18 cellular contexts compared by ENCODE assay signal in the genomic region with DNA sequence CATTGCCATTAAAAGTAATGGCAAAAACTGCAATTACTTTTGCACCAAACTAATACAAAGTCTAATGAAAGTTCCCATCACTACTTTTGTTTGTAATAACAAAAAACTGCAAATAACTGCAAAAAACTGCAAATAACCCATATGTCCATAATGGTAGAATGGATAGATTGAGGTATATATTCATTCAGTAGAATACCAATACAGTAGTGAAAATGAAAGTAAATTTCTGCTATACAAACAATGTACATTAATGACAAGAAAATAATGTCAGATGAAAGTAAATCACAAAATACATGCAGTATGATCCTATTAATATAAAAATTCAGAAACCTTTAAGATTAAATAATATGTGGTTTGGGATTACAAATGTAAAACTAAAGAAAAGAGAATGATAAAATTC. TPM values are rescaled to one million over a fixed set of nuclear protein-coding genes. Genes with fewer than 3 reads are reported as not detected.
DNase-seq lines count a peak whose midpoint lies in the region; ATAC-seq and TF ChIP-seq lines count a peak whose summit lies in the region.
"Had no signal": no experiment of that assay in that cellular context is flagged by ENCODE, and none has a peak within 500 bp of the region (broad histone marks: within the 10 kb centered on the region; RNA-seq: fewer than 3 reads in every experiment).

No MANE protein-coding gene starts in this region.

- peak overlapping the region; percentile 87 for H3K27ac Mint-ChIP-seq in activated T-cell treated with anti-CD3 and anti-CD28 coated beads, Interleukin-2, amount 50 U/mL, for 72 hours
- H3K27ac Mint-ChIP-seq in T-helper 2 cell treated with Interferon-gamma antibody and Interleukin-4, amounts not matched to agents 5 μg/mL and 100 μg/mL, for 36 hours, result peak overlapping the region; percentile 27
- H3K27ac Mint-ChIP-seq in naive thymus-derived CD4-positive, alpha-beta T cell, result peak overlapping the region in 8 of 9 donors; percentile 2 to 82 (median 65)
- H3K27ac Mint-ChIP-seq in glutamatergic neuron (ENCODE audit: unreplicated experiment), result no peak overlapping the region

- CTCF ChIA-PET in naive thymus-derived CD4-positive, alpha-beta T cell (lab: Charles Lee), result no interaction called here

- DNase-seq in activated T-cell treated with anti-CD3 and anti-CD28 coated beads, Interleukin-2, amount 50 U/mL, for 72 hours, result no peak
- DNase-seq in activated T-cell treated with anti-CD3 and anti-CD28 coated beads for 4 hours, result no peak
- DNase-seq in T-helper 2 cell treated with Interferon-gamma antibody and Interleukin-4, amounts not matched to agents 5 μg/mL and 100 μg/mL, for 36 hours (ENCODE audit: low spot score), result no peak
- no peak for DNase-seq in naive thymus-derived CD4-positive, alpha-beta T cell
- DNase-seq in glutamatergic neuron, result no peak
- no peak for DNase-seq in germinal center (ENCODE audit: low spot score)
- DNase-seq: dorsolateral prefrontal cortex, esophagus squamous epithelium, NCI-H2029 treated with DMSO at 0.1 percent for 48 hours, NCI-H510A treated with DMSO at 0.1 percent for 48 hours, nucleus accumbens, SHP77 treated with DMSO at 0.1 percent for 48 hours had no signal

- H3K27ac ChIP-seq in naive thymus-derived CD4-positive, alpha-beta T cell (ENCODE audit: low read depth, low read length), result no peak overlapping the region
- H3K27ac ChIP-seq: cardiac muscle cell, dorsolateral prefrontal cortex, esophagus squamous epithelium, GM23248 had no signal

- TF ChIP-seq CTCF in glutamatergic neuron (IDR thresholded peaks at IDR 0.05; ENCODE audit: partially characterized antibody, unreplicated experiment), result no peak

- peaks cover under 1 to 5% of the 10 kb centered on the region in 2 donors for H3K36me3 Mint-ChIP-seq in activated T-cell treated with anti-CD3 and anti-CD28 coated beads, Interleukin-2, amount 50 U/mL, for 72 hours (ENCODE audit: insufficient read depth in 2 of 2)
- peaks cover 24% of the 10 kb centered on the region for H3K36me3 Mint-ChIP-seq in T-helper 2 cell treated with Interferon-gamma antibody and Interleukin-4, amounts not matched to agents 5 μg/mL and 100 μg/mL, for 36 hours (ENCODE audit: low read depth)
- H3K36me3 Mint-ChIP-seq in naive thymus-derived CD4-positive, alpha-beta T cell, result peaks cover 3 to 29% (median 23%) of the 10 kb centered on the region in 5 donors
- no peaks in the 10 kb centered on the region for H3K36me3 Mint-ChIP-seq in glutamatergic neuron (ENCODE audit: unreplicated experiment)

- ATAC-seq in activated T-cell treated with anti-CD3 and anti-CD28 coated beads, Interleukin-2, amount 50 U/mL, for 72 hours (replicated peaks in 1 of 2), result no peak
- peak; percentile 60 for ATAC-seq in GM18868 (IDR thresholded peaks at IDR 0.05; ENCODE audit: unreplicated experiment)
- ATAC-seq in naive thymus-derived CD4-positive, alpha-beta T cell, result no peak
- no peak for ATAC-seq in HG03045 (IDR thresholded peaks at IDR 0.05; ENCODE audit: unreplicated experiment)
- ATAC-seq: sciatic nerve had no signal

- no peaks in the 10 kb centered on the region for H3K27me3 Mint-ChIP-seq in activated T-cell treated with anti-CD3 and anti-CD28 coated beads, Interleukin-2, amount 50 U/mL, for 72 hours (ENCODE audit: low read depth)
- no peaks in the 10 kb centered on the region for H3K27me3 Mint-ChIP-seq in T-helper 2 cell treated with Interferon-gamma antibody and Interleukin-4, amounts not matched to agents 5 μg/mL and 100 μg/mL, for 36 hours (ENCODE audit: low read depth)
- H3K27me3 Mint-ChIP-seq in naive thymus-derived CD4-positive, alpha-beta T cell, result no peaks in the 10 kb centered on the region
- no peaks in the 10 kb centered on the region for H3K27me3 Mint-ChIP-seq in glutamatergic neuron (ENCODE audit: unreplicated experiment)
- H3K27me3 Mint-ChIP-seq: IgD-negative memory B cell had no signal

- H3K4me1 ChIP-seq in naive thymus-derived CD4-positive, alpha-beta T cell (ENCODE audit: control insufficient read depth in 2 of 2, insufficient read depth in 2 of 2, low read length in 2 of 2), result no peaks in the 10 kb centered on the region

- H3K4me3 ChIP-seq in naive thymus-derived CD4-positive, alpha-beta T cell (ENCODE audit: low read length), result no peak overlapping the region
- H3K4me3 ChIP-seq: cardiac muscle cell, dorsolateral prefrontal cortex, esophagus squamous epithelium, GM23248 had no signal

- H3K9me3 Mint-ChIP-seq in activated T-cell treated with anti-CD3 and anti-CD28 coated beads, Interleukin-2, amount 50 U/mL, for 72 hours, result no peaks in the 10 kb centered on the region
- no peaks in the 10 kb centered on the region for H3K9me3 Mint-ChIP-seq in T-helper 2 cell treated with Interferon-gamma antibody and Interleukin-4, amounts not matched to agents 5 μg/mL and 100 μg/mL, for 36 hours
- no peaks in the 10 kb centered on the region for H3K9me3 Mint-ChIP-seq in naive thymus-derived CD4-positive, alpha-beta T cell
- peaks cover 1% of the 10 kb centered on the region for H3K9me3 Mint-ChIP-seq in glutamatergic neuron (ENCODE audit: unreplicated experiment)
- H3K9me3 Mint-ChIP-seq: IgD-negative memory B cell had no signal

- intact Hi-C loops in naive thymus-derived CD4-positive, alpha-beta T cell (cut with micrococcal nuclease), result loop anchor here (1.0 to 2.0 kb wide), 2 partner anchors 15 to 41 kb away; a partner anchor contains a TSS

- H3K27me3 ChIP-seq in naive thymus-derived CD4-positive, alpha-beta T cell (ENCODE audit: control insufficient read depth in 2 of 2, insufficient read depth in 2 of 2, low read length in 2 of 2), result no peaks in the 10 kb centered on the region
- H3K27me3 ChIP-seq: cardiac muscle cell, dorsolateral prefrontal cortex, esophagus squamous epithelium had no signal

- peak overlapping the region in 1 of 2 donors; percentile 54 for H3K4me3 Mint-ChIP-seq in activated T-cell treated with anti-CD3 and anti-CD28 coated beads, Interleukin-2, amount 50 U/mL, for 72 hours
- peak overlapping the region; percentile 64 for H3K4me3 Mint-ChIP-seq in T-helper 2 cell treated with Interferon-gamma antibody and Interleukin-4, amounts not matched to agents 5 μg/mL and 100 μg/mL, for 36 hours
- H3K4me3 Mint-ChIP-seq in naive thymus-derived CD4-positive, alpha-beta T cell, result peak overlapping the region; percentile 6 to 69 (median 52)
- H3K4me3 Mint-ChIP-seq in glutamatergic neuron (ENCODE audit: unreplicated experiment), result no peak overlapping the region

- H3K9me3 ChIP-seq in naive thymus-derived CD4-positive, alpha-beta T cell (ENCODE audit: control insufficient read depth in 2 of 3, low read length in 3 of 3), result no peaks in the 10 kb centered on the region
- H3K9me3 ChIP-seq: esophagus squamous epithelium had no signal

- H3K4me1 Mint-ChIP-seq in activated T-cell treated with anti-CD3 and anti-CD28 coated beads, Interleukin-2, amount 50 U/mL, for 72 hours (ENCODE audit: low read depth), result peaks cover 28% of the 10 kb centered on the region
- peaks cover 10% of the 10 kb centered on the region for H3K4me1 Mint-ChIP-seq in T-helper 2 cell treated with Interferon-gamma antibody and Interleukin-4, amounts not matched to agents 5 μg/mL and 100 μg/mL, for 36 hours (ENCODE audit: low read depth)
- peaks cover 11 to 26% (median 20%) of the 10 kb centered on the region in 7 donors for H3K4me1 Mint-ChIP-seq in naive thymus-derived CD4-positive, alpha-beta T cell
- no peaks in the 10 kb centered on the region for H3K4me1 Mint-ChIP-seq in glutamatergic neuron (ENCODE audit: low read depth, unreplicated experiment)

- no peaks in the 10 kb centered on the region for H3K36me3 ChIP-seq in naive thymus-derived CD4-positive, alpha-beta T cell (ENCODE audit: control insufficient read depth in 2 of 3, insufficient read depth in 3 of 3, low read length in 3 of 3)

- POLR2A ChIA-PET in naive thymus-derived CD4-positive, alpha-beta T cell (lab: Charles Lee), result interaction anchor here (0.6 kb wide), 1 partner anchor 39 kb away, joined by 4 read pairs; no protein-coding TSS in a partner anchor

RNA-seq across cellular contexts. Expression of a gene that starts 41.3 kb away (rescaled TPM):
- 10 to 100 TPM; 19.5 to 23.1 TPM for total RNA-seq in activated T-cell treated with anti-CD3 and anti-CD28 coated beads, Interleukin-2, amount 50 U/mL, for 72 hours
- total RNA-seq in naive thymus-derived CD4-positive, alpha-beta T cell, result 10 to 100 TPM; 20.6 to 38.8 (median 24.6) TPM
- polyA plus RNA-seq in naive thymus-derived CD4-positive, alpha-beta T cell, result 10 to 100 TPM in 1 of 2 donors, 1 to 10 TPM in 1; 8.9 to 15.5 TPM
- total RNA-seq in glutamatergic neuron (ENCODE audit: unreplicated experiment), result 4.2 TPM

RNA-seq across cellular contexts. Expression of a gene that starts 54.0 kb away (rescaled TPM):
- total RNA-seq in activated T-cell treated with anti-CD3 and anti-CD28 coated beads, Interleukin-2, amount 50 U/mL, for 72 hours, result 10 to 100 TPM; 31.1 to 34.7 TPM
- total RNA-seq in naive thymus-derived CD4-positive, alpha-beta T cell, result 10 to 100 TPM; 20.3 to 46.7 (median 32.1) TPM
- 10 to 100 TPM; 11.6 to 17.6 TPM for polyA plus RNA-seq in naive thymus-derived CD4-positive, alpha-beta T cell
- 102 TPM for total RNA-seq in glutamatergic neuron (ENCODE audit: unreplicated experiment)
